Comparison of ENCODE assay signal across 1 cellular context in the genomic region with DNA sequence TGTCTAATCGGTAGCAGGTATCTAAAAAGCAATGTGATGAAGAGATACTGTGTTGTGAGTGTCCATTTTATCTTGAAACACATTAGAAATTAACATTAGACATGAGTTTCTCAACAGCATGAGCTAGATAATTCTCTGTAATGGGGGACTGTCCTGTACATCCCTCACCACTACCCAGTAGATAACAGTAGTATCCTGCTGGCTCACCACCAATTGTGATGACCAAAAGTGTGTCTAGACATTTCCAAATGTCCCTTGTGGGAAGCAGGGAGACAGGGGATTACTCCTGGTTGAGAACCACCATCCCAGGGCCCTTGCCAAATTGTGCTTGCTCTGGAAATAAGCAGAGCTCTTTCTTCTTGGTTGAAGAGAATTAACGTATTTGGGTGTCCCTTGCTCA.
TF ChIP-seq lines count a peak whose summit lies in the region.

No MANE protein-coding gene starts in this region.

TF ChIP-seq in IMR-90, 13 proteins besides CTCF, POLR2A, EP300 and RAD21 (continued from another document):
- TF ChIP-seq SMC3 (IDR thresholded peaks at IDR 0.05; ENCODE audit: low read depth, low read length) (no peak), MAZ (IDR thresholded peaks at IDR 0.05; ENCODE audit: borderline replicate concordance, low read depth, low read length) (no peak), NFE2L2 (IDR thresholded peaks at IDR 0.05; ENCODE audit: low read depth, low read length) (no peak), BHLHE40 (IDR thresholded peaks at IDR 0.05; ENCODE audit: low read depth, low read length) (no peak)
TF ChIP-seq in IMR-90: peak in this region for 0.
